ENCODE assay signal across 15 cellular contexts in the genomic region with DNA sequence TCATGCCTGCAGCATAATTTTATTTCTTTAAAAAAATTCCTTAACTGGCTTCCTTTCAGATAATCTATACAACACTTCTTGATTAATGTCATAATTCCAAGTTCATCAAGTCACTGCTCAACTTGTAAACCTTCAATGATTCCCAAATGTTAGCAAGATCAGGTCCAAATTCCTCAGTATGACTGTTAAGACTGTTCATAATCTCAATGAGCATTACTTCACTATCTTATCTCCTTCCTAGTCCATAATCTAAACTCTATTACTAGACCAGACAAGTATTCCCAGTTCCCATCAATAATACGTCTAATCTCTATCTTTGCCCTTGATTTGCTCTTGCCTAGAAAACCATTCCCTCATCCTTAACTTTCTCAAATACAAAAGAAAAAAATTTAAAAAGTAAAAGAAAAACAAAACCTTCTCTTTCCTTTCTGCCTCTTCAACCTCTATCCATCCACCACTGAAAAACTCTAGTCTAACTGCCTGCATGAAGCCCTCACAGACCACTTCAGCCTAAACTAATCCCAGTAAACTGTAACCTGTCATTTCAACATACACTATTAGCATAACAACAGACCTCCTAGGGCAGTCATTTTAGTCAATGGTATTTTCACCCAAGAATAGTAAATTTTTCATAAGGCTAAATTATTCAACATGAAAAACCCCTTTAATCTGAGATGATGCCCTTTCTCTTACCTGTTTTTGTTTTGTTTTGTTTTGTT.
"Had no signal": no experiment of that assay in that cellular context is flagged by ENCODE, and none has a peak within 500 bp of the region (broad histone marks: within the 10 kb centered on the region; RNA-seq: fewer than 3 reads in every experiment).

No MANE protein-coding gene starts in this region.

- H3K9me3 Mint-ChIP-seq: activated naive CD4-positive, alpha-beta T cell treated with anti-CD3 and anti-CD28 coated beads, Interleukin-2, amount 10 ng/mL, durations not matched to agents 7 days and 5 days; activated T-helper 17 cell treated with anti-CD3 and anti-CD28 coated beads, Interleukin-2, amount 50 U/mL, for 72 hours; central memory CD8-positive, alpha-beta T cell; neural crest cell; stimulated activated effector memory CD8-positive, alpha-beta T cell treated with anti-CD3 and anti-CD28 coated beads, Interleukin-12 subunit alpha, Interleukin-12 subunit beta, amount 100 ng/mL, for 72 hours; T-cell had no signal

- H3K4me3 ChIP-seq: coronary artery, esophagus muscularis mucosa, pancreas, thyroid gland had no signal

- H3K27me3 Mint-ChIP-seq: activated naive CD4-positive, alpha-beta T cell treated with anti-CD3 and anti-CD28 coated beads, Interleukin-2, amount 10 ng/mL, durations not matched to agents 7 days and 5 days; activated T-helper 17 cell treated with anti-CD3 and anti-CD28 coated beads, Interleukin-2, amount 50 U/mL, for 72 hours; central memory CD8-positive, alpha-beta T cell; T-cell had no signal

- FAIRE-seq: pancreas, urothelium cell line had no signal

- H3K4me3 Mint-ChIP-seq: activated naive CD4-positive, alpha-beta T cell treated with anti-CD3 and anti-CD28 coated beads, Interleukin-2, amount 10 ng/mL, durations not matched to agents 7 days and 5 days; activated T-helper 17 cell treated with anti-CD3 and anti-CD28 coated beads, Interleukin-2, amount 50 U/mL, for 72 hours; central memory CD8-positive, alpha-beta T cell; neural crest cell; stimulated activated effector memory CD8-positive, alpha-beta T cell treated with anti-CD3 and anti-CD28 coated beads, Interleukin-12 subunit alpha, Interleukin-12 subunit beta, amount 100 ng/mL, for 72 hours; T-cell had no signal

- ATAC-seq: activated T-helper 17 cell treated with anti-CD3 and anti-CD28 coated beads, Interleukin-2, amount 50 U/mL, for 72 hours; pancreas; stimulated activated effector memory CD8-positive, alpha-beta T cell treated with anti-CD3 and anti-CD28 coated beads, Interleukin-12 subunit alpha, Interleukin-12 subunit beta, amount 100 ng/mL, for 72 hours; T-cell had no signal

- DNase-seq: activated CD4-positive, CD25-positive, alpha-beta regulatory T cell treated with anti-CD3 and anti-CD28 coated beads, Interleukin-2, amount 50 U/mL, for 72 hours; activated naive CD4-positive, alpha-beta T cell treated with anti-CD3 and anti-CD28 coated beads, Interleukin-2, amount 10 ng/mL, durations not matched to agents 7 days and 5 days; effector CD4-positive, alpha-beta T cell; hippocampal formation; pancreas; T-cell; T1000; thyroid gland had no signal

- H3K9me3 ChIP-seq: esophagus muscularis mucosa, pancreas, thyroid gland had no signal

- H3K36me3 ChIP-seq: esophagus muscularis mucosa, pancreas, thyroid gland had no signal

- H3K27ac ChIP-seq: coronary artery, esophagus muscularis mucosa, pancreas, thyroid gland had no signal

- H3K27ac Mint-ChIP-seq: activated naive CD4-positive, alpha-beta T cell treated with anti-CD3 and anti-CD28 coated beads, Interleukin-2, amount 10 ng/mL, durations not matched to agents 7 days and 5 days; activated T-helper 17 cell treated with anti-CD3 and anti-CD28 coated beads, Interleukin-2, amount 50 U/mL, for 72 hours; stimulated activated effector memory CD8-positive, alpha-beta T cell treated with anti-CD3 and anti-CD28 coated beads, Interleukin-12 subunit alpha, Interleukin-12 subunit beta, amount 100 ng/mL, for 72 hours; T-cell had no signal

- H3K27me3 ChIP-seq: esophagus muscularis mucosa, pancreas, thyroid gland had no signal

- H3K36me3 Mint-ChIP-seq: activated naive CD4-positive, alpha-beta T cell treated with anti-CD3 and anti-CD28 coated beads, Interleukin-2, amount 10 ng/mL, durations not matched to agents 7 days and 5 days had no signal
